In genomic region chr15:31871159-31871886, GRCh38 we compare ENCODE assay signal across 2 cellular contexts.
TF ChIP-seq lines count a peak whose summit lies in the region.

No MANE protein-coding gene starts in this region.

TF ChIP-seq in IMR-90, 13 proteins besides CTCF, POLR2A, EP300 and RAD21:
- TF ChIP-seq CEBPB (IDR thresholded peaks at IDR 0.05; ENCODE audit: low read depth, low read length): peak; percentile 95
- TF ChIP-seq SMC3 (IDR thresholded peaks at IDR 0.05; ENCODE audit: low read depth, low read length): no peak
- no peak for TF ChIP-seq BHLHE40 (IDR thresholded peaks at IDR 0.05; ENCODE audit: low read depth, low read length)

TF ChIP-seq in K562, 482 proteins besides CTCF, POLR2A, EP300 and RAD21:
- TF ChIP-seq GABPA (tag; conservative IDR thresholded peaks at IDR 0.05; ENCODE audit: low read depth) (no peak), ZFX (CRISPR knock-in tag; IDR thresholded peaks at IDR 0.05) (no peak), IRF9 (tag; IDR thresholded peaks at IDR 0.05) (0 out of 2 replicates have a peak, but pooled peaks have one; percentile 19), CLOCK (CRISPR knock-in tag; IDR thresholded peaks at IDR 0.05; ENCODE audit: borderline replicate concordance) (no peak), TRIM25 (IDR thresholded peaks at IDR 0.05; ENCODE audit: borderline replicate concordance) (no peak), FOXM1 (IDR thresholded peaks at IDR 0.05; ENCODE audit: low read depth) (no peak), FOXM1 (CRISPR knock-in tag; IDR thresholded peaks at IDR 0.05; ENCODE audit: low read depth) (no peak), HDAC8 (tag; IDR thresholded peaks at IDR 0.05) (no peak), ZNF644 (tag; IDR thresholded peaks at IDR 0.05; ENCODE audit: low read depth) (no peak), U2AF1 (optimal IDR thresholded peaks at IDR 0.05; ENCODE audit: low read depth, low read length) (no peak), RNF219 (CRISPR knock-in tag; IDR thresholded peaks at IDR 0.05) (no peak), SNAPC5 (CRISPR knock-in tag; IDR thresholded peaks at IDR 0.05) (no peak), FOXP1 (CRISPR knock-in tag; IDR thresholded peaks at IDR 0.05) (no peak), BCLAF1 (IDR thresholded peaks at IDR 0.05; ENCODE audit: borderline replicate concordance in 1 of 2, control insufficient read depth in 1 of 2, low read depth in 2 of 2, low read length in 1 of 2) (no peak), POLR2B (IDR thresholded peaks at IDR 0.05; ENCODE audit: low read depth, partially characterized antibody) (no peak), NR3C1 (CRISPR knock-in tag; IDR thresholded peaks at IDR 0.05) (no peak), TEAD4 (IDR thresholded peaks at IDR 0.05; ENCODE audit: low read length) (no peak), TEAD4 (CRISPR knock-in tag; IDR thresholded peaks at IDR 0.05; ENCODE audit: borderline replicate concordance) (no peak), ZNF280B (CRISPR knock-in tag; IDR thresholded peaks at IDR 0.05) (no peak), CEBPG (CRISPR knock-in tag; IDR thresholded peaks at IDR 0.05) (no peak), CEBPG (tag; conservative IDR thresholded peaks at IDR 0.05 in 1 of 2, IDR thresholded peaks at IDR 0.05 in 1 of 2) (peak; percentile 72 to 96), SMARCA5 (IDR thresholded peaks at IDR 0.05) (no peak), CUX1 (CRISPR knock-in tag; IDR thresholded peaks at IDR 0.05) (no peak), ZNF583 (CRISPR knock-in tag; IDR thresholded peaks at IDR 0.05) (no peak), ERF (CRISPR knock-in tag; IDR thresholded peaks at IDR 0.05) (no peak), SRSF1 (IDR thresholded peaks at IDR 0.05; ENCODE audit: low read depth, low read length) (no peak), CEBPB (tag; IDR thresholded peaks at IDR 0.05) (peak; percentile 95), ZFPM2 (CRISPR knock-in tag; IDR thresholded peaks at IDR 0.05) (no peak), MLX (CRISPR knock-in tag; conservative IDR thresholded peaks at IDR 0.05) (no peak), NONO (IDR thresholded peaks at IDR 0.05; ENCODE audit: low read depth in 2 of 2, low read length in 1 of 2) (no peak), HDAC2 (IDR thresholded peaks at IDR 0.05) (no peak), EHMT2 (IDR thresholded peaks at IDR 0.05) (peak; percentile 41; the same call in 1 of the 2 replicates), MYNN (IDR thresholded peaks at IDR 0.05) (no peak), MYNN (CRISPR knock-in tag; IDR thresholded peaks at IDR 0.05) (no peak), NRF1 (conservative IDR thresholded peaks at IDR 0.05 in 1 of 2, IDR thresholded peaks at IDR 0.05 in 1 of 2) (0 out of 4 replicates have a peak, but pooled peaks of 1 of the 2 experiments have one; percentile 1), ZNF785 (CRISPR knock-in tag; IDR thresholded peaks at IDR 0.05) (no peak), PHF20 (IDR thresholded peaks at IDR 0.05; ENCODE audit: partially characterized antibody) (peak; percentile 6), XRCC4 (IDR thresholded peaks at IDR 0.05; ENCODE audit: extremely low read depth, insufficient read depth, insufficient read length) (no peak), ELF4 (CRISPR knock-in tag; IDR thresholded peaks at IDR 0.05) (no peak), NFE2 (IDR thresholded peaks at IDR 0.05; ENCODE audit: low read depth) (no peak), ZNF512 (tag; IDR thresholded peaks at IDR 0.05) (no peak), NUFIP1 (IDR thresholded peaks at IDR 0.05; ENCODE audit: partially characterized antibody) (no peak)
